Comparison of ENCODE assay signal across 19 cellular contexts in the genomic region with DNA sequence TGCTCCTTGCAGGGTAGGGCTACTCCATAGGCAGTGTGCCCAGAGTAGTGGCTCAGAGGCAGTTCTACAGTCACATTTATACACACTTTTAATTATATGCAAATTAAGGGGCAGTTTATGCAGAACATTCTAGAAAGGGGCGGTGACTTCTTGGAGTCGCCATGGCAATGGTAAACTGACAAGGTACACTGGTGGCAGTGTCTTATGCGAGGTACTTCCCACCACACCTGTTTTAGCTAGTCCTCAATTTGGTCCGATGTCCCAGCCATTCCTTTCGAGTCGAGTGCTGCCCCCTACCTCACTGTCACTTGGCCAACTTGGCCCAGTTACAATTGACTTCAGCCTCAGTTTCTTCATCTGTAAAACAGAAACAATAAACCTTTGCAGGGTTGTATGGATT. TPM values are rescaled to one million over a fixed set of nuclear protein-coding genes. Genes with fewer than 3 reads are reported as not detected.
DNase-seq lines count a peak whose midpoint lies in the region; ATAC-seq and TF ChIP-seq lines count a peak whose summit lies in the region.
"Had no signal": no experiment of that assay in that cellular context is flagged by ENCODE, and none has a peak within 500 bp of the region (broad histone marks: within the 10 kb centered on the region; RNA-seq: fewer than 3 reads in every experiment).

No MANE protein-coding gene starts in this region.

- H3F3A ChIP-seq in SK-N-SH (replicated peaks; ENCODE audit: insufficient read depth), result peaks cover 8% of the 10 kb centered on the region
- no peaks in the 10 kb centered on the region; the same call in 1 of the 2 replicates for H3F3A ChIP-seq in OCI-LY1 (ENCODE audit: insufficient read depth, low read length)

- CTCF ChIA-PET in SK-N-SH (lab: Yijun Ruan, JAX), result interaction anchor here (1.0 to 1.2 kb wide), 2 partner anchors 14 to 63 kb away, joined by 3 to 4 read pairs; no protein-coding TSS in a partner anchor

- 75% methylated on average over 6 of the region's 6 CpGs for WGBS in SK-N-SH (ENCODE audit: low lambda C conversion rate)
- 80 to 86% methylated on average over 1 to 6 of the region's 6 CpGs for WGBS in endodermal cell (ENCODE audit: insufficient coverage in 1 of 2, insufficient read length in 1 of 2), 2 experiments

- H3K4me3 Mint-ChIP-seq in endodermal cell, result no peak overlapping the region
- H3K4me3 Mint-ChIP-seq in stimulated activated memory B cell treated with anti-CD40 and anti-IgM and Interleukin-4, amounts not matched to agents 10 μg/mL and 1 μg/mL and 100 μg/mL, for 72 hours, result no peak overlapping the region
- H3K4me3 Mint-ChIP-seq in naive thymus-derived CD8-positive, alpha-beta T cell, result no peak overlapping the region

- H3K9ac ChIP-seq in SK-N-SH, result no peak overlapping the region
- no peak overlapping the region for H3K9ac ChIP-seq in OCI-LY1 (ENCODE audit: low read length)
- no peak overlapping the region for H3K9ac ChIP-seq in endodermal cell (ENCODE audit: extremely low read depth, low read length, poor library complexity, severe bottlenecking)

- H3K9me3 ChIP-seq in SK-N-SH, result no peaks in the 10 kb centered on the region
- no peaks in the 10 kb centered on the region for H3K9me3 ChIP-seq in OCI-LY1 (ENCODE audit: low read length)
- H3K9me3 ChIP-seq in endodermal cell (ENCODE audit: control insufficient read depth, low read length), result no peaks in the 10 kb centered on the region
- H3K9me3 ChIP-seq in osteoblast (ENCODE audit: low read depth, low read length), result no peaks in the 10 kb centered on the region

- ATAC-seq in SK-N-SH treated with all-trans-retinoic acid at 6 μM for 48 hours, result peak; percentile 10
- no peak for ATAC-seq in stimulated activated memory B cell treated with anti-CD40 and anti-IgM and Interleukin-4, amounts not matched to agents 10 μg/mL and 1 μg/mL and 100 μg/mL, for 72 hours
- no peak for ATAC-seq in naive thymus-derived CD8-positive, alpha-beta T cell

- no peaks in the 10 kb centered on the region for H3K9me3 Mint-ChIP-seq in endodermal cell
- no peaks in the 10 kb centered on the region for H3K9me3 Mint-ChIP-seq in stimulated activated memory B cell treated with anti-CD40 and anti-IgM and Interleukin-4, amounts not matched to agents 10 μg/mL and 1 μg/mL and 100 μg/mL, for 72 hours
- H3K9me3 Mint-ChIP-seq in naive thymus-derived CD8-positive, alpha-beta T cell, result no peaks in the 10 kb centered on the region

- POLR2A ChIA-PET in SK-N-SH (lab: Yijun Ruan, JAX), result no interaction called here
- POLR2A ChIA-PET in naive thymus-derived CD8-positive, alpha-beta T cell (lab: Charles Lee), result no interaction called here

- H3K9me2 ChIP-seq in SK-N-SH, result no peaks in the 10 kb centered on the region
- H3K9me2 ChIP-seq in OCI-LY1 (ENCODE audit: low read depth, low read length), result no peaks in the 10 kb centered on the region

- no peaks in the 10 kb centered on the region for H3K36me3 Mint-ChIP-seq in endodermal cell (ENCODE audit: low read depth)
- H3K36me3 Mint-ChIP-seq in stimulated activated memory B cell treated with anti-CD40 and anti-IgM and Interleukin-4, amounts not matched to agents 10 μg/mL and 1 μg/mL and 100 μg/mL, for 72 hours, result peaks cover 5% of the 10 kb centered on the region
- H3K36me3 Mint-ChIP-seq in naive thymus-derived CD8-positive, alpha-beta T cell, result no peaks in the 10 kb centered on the region

- peaks cover 5% of the 10 kb centered on the region for H3K27me3 Mint-ChIP-seq in endodermal cell (ENCODE audit: insufficient read depth)
- no peaks in the 10 kb centered on the region for H3K27me3 Mint-ChIP-seq in stimulated activated memory B cell treated with anti-CD40 and anti-IgM and Interleukin-4, amounts not matched to agents 10 μg/mL and 1 μg/mL and 100 μg/mL, for 72 hours
- no peaks in the 10 kb centered on the region for H3K27me3 Mint-ChIP-seq in naive thymus-derived CD8-positive, alpha-beta T cell

- H4K20me1 ChIP-seq in SK-N-SH (ENCODE audit: insufficient read depth) (no peaks in the 10 kb centered on the region), OCI-LY1 (ENCODE audit: insufficient read depth, low read length) (no peaks in the 10 kb centered on the region), osteoblast (ENCODE audit: insufficient read depth, low read length) (no peaks in the 10 kb centered on the region)

- H3K4me2 ChIP-seq in SK-N-SH (no peak overlapping the region), OCI-LY1 (ENCODE audit: low read length) (no peak overlapping the region), osteoblast (ENCODE audit: insufficient read depth, low read length) (no peak overlapping the region)

- no peak for DNase-seq in SK-N-SH
- no peak for DNase-seq in endodermal cell
- DNase-seq in NCI-H2227 (lab: John Stamatoyannopoulos, UW; ENCODE audit: unreplicated experiment), result no peak
- no peak for DNase-seq in naive thymus-derived CD8-positive, alpha-beta T cell
- DNase-seq in osteoblast (ENCODE audit: insufficient read length, low spot score, missing footprints), result no peak
- DNase-seq: 8988T, C1 segment of cervical spinal cord, KBM-7, NCI-H1048, NCI-H1436 treated with DMSO at 0.1 percent for 48 hours, NCI-H2081, NCI-H510A treated with DMSO at 0.1 percent for 48 hours, NCI-H82, Right ventricle myocardium superior had no signal

- no peaks in the 10 kb centered on the region for H3K27me3 ChIP-seq in SK-N-SH (ENCODE audit: insufficient read depth)
- no peaks in the 10 kb centered on the region for H3K27me3 ChIP-seq in OCI-LY1 (ENCODE audit: insufficient read depth, low read length)
- no peaks in the 10 kb centered on the region for H3K27me3 ChIP-seq in endodermal cell (ENCODE audit: control insufficient read depth, insufficient read depth, low read length, poor library complexity, severe bottlenecking)
- no peaks in the 10 kb centered on the region for H3K27me3 ChIP-seq in osteoblast (ENCODE audit: insufficient read depth, low read length)

- H3K79me2 ChIP-seq in SK-N-SH (ENCODE audit: insufficient read depth), result peaks cover 8% of the 10 kb centered on the region
- H3K79me2 ChIP-seq in OCI-LY1 (ENCODE audit: insufficient read depth, low read length), result peaks cover under 1% of the 10 kb centered on the region; the same call in 1 of the 2 replicates
- peaks cover 8% of the 10 kb centered on the region for H3K79me2 ChIP-seq in osteoblast (ENCODE audit: insufficient read depth, low read length)

- TF ChIP-seq RAD21 in SK-N-SH (IDR thresholded peaks at IDR 0.05; ENCODE audit: low read length), result no peak

- no peak for TF ChIP-seq EP300 in SK-N-SH (IDR thresholded peaks at IDR 0.05; ENCODE audit: borderline replicate concordance in 1 of 2, low read depth in 1 of 2, low read length in 1 of 2)

- H3K27ac ChIP-seq in SK-N-SH (ENCODE audit: low read depth in 2 of 2, low read length in 1 of 2) (no peak overlapping the region), OCI-LY1 (ENCODE audit: low read depth, low read length, poor library complexity, severe bottlenecking) (no peak overlapping the region), endodermal cell (ENCODE audit: low read depth, low read length) (no peak overlapping the region), osteoblast (ENCODE audit: low read depth, low read length) (no peak overlapping the region)

- no peaks in the 10 kb centered on the region for H3K36me3 ChIP-seq in SK-N-SH (replicated peaks in 1 of 2; ENCODE audit: control insufficient read depth in 1 of 2, insufficient read depth in 2 of 2, low read length in 1 of 2)
- no peaks in the 10 kb centered on the region for H3K36me3 ChIP-seq in OCI-LY1 (ENCODE audit: insufficient read depth, low read length)
- H3K36me3 ChIP-seq in endodermal cell (ENCODE audit: control insufficient read depth, insufficient read depth, low read length), result no peaks in the 10 kb centered on the region
- H3K36me3 ChIP-seq in osteoblast (ENCODE audit: insufficient read depth, low read length), result no peaks in the 10 kb centered on the region

- H3K4me1 ChIP-seq in SK-N-SH (ENCODE audit: control insufficient read depth in 1 of 2, insufficient read depth in 2 of 2, low read depth in 1 of 2, low read length in 1 of 2), result peaks cover 7 to 12% of the 10 kb centered on the region in 2 experiments; a peak in 2 of 4 replicates
- H3K4me1 ChIP-seq in OCI-LY1 (ENCODE audit: insufficient read depth, low read length, severe bottlenecking), result peaks cover 9% of the 10 kb centered on the region
- H3K4me1 ChIP-seq in endodermal cell (ENCODE audit: control insufficient read depth, insufficient read depth, low read length), result no peaks in the 10 kb centered on the region
- H3K4me1 ChIP-seq in osteoblast (ENCODE audit: insufficient read depth, low read length), result peaks cover 8% of the 10 kb centered on the region

- no peak overlapping the region for H3K27ac Mint-ChIP-seq in endodermal cell
- peak overlapping the region; percentile 44 for H3K27ac Mint-ChIP-seq in stimulated activated memory B cell treated with anti-CD40 and anti-IgM and Interleukin-4, amounts not matched to agents 10 μg/mL and 1 μg/mL and 100 μg/mL, for 72 hours
- H3K27ac Mint-ChIP-seq in naive thymus-derived CD8-positive, alpha-beta T cell, result no peak overlapping the region

- no peak overlapping the region for H2AFZ ChIP-seq in SK-N-SH (ENCODE audit: low read depth)
- no peak overlapping the region for H2AFZ ChIP-seq in OCI-LY1 (ENCODE audit: low read length)
- H2AFZ ChIP-seq in osteoblast (ENCODE audit: low read length), result no peak overlapping the region

- no peak overlapping the region for H3K4me3 ChIP-seq in SK-N-SH (ENCODE audit: low read depth in 2 of 2, low read length in 1 of 2)
- H3K4me3 ChIP-seq in OCI-LY1 (ENCODE audit: low read depth, low read length, poor library complexity, severe bottlenecking), result no peak overlapping the region
- H3K4me3 ChIP-seq in endodermal cell (ENCODE audit: low read length), result no peak overlapping the region
- no peak overlapping the region for H3K4me3 ChIP-seq in osteoblast (ENCODE audit: insufficient read depth, low read length)

- TF ChIP-seq CTCF in SK-N-SH (IDR thresholded peaks at IDR 0.05) (no peak), OCI-LY1 (IDR thresholded peaks at IDR 0.05; ENCODE audit: low read length) (peak; percentile 18; the same call in 1 of the 2 replicates), endodermal cell (conservative IDR thresholded peaks at IDR 0.05) (peak; percentile 32), osteoblast (IDR thresholded peaks at IDR 0.05; ENCODE audit: extremely low read depth, low read depth, low read length) (no peak)

- no peaks in the 10 kb centered on the region for H3K4me1 Mint-ChIP-seq in endodermal cell
- peaks cover 13% of the 10 kb centered on the region for H3K4me1 Mint-ChIP-seq in stimulated activated memory B cell treated with anti-CD40 and anti-IgM and Interleukin-4, amounts not matched to agents 10 μg/mL and 1 μg/mL and 100 μg/mL, for 72 hours
- H3K4me1 Mint-ChIP-seq in naive thymus-derived CD8-positive, alpha-beta T cell, result peaks cover 0 to 15% (median 7%) of the 10 kb centered on the region in 4 donors

RNA-seq across cellular contexts. Expression of a gene that starts 3.8 kb away (rescaled TPM):
- polyA plus RNA-seq in SK-N-SH (2012; rRNA removed), result 7.7 and 8.6 TPM in 2 replicates
- 5.4 and 6.5 TPM in 2 replicates for polyA plus RNA-seq in SK-N-SH (2012; cell fraction: cytosol; rRNA removed)
- 6.6 and 7.6 TPM in 2 replicates for polyA plus RNA-seq in SK-N-SH (2012; cell fraction: nucleus; rRNA removed)
- total RNA-seq in endodermal cell (under 1 TPM; 0.26 to 0.40 TPM), osteoblast (3.2 and 4.0 TPM in 2 replicates)
- 0.46 TPM for polyA plus RNA-seq in endodermal cell (2013, experiment 1 of 2)
- 0.83 TPM for polyA plus RNA-seq in endodermal cell (2013, experiment 2 of 2)
- total RNA-seq in naive thymus-derived CD8-positive, alpha-beta T cell, result 1 to 10 TPM; 4.3 to 4.4 TPM
- polyA plus RNA-seq in naive thymus-derived CD8-positive, alpha-beta T cell, result 1 to 10 TPM; 2.9 to 6.0 (median 5.1) TPM

RNA-seq across cellular contexts. Expression of a gene that starts 19.3 kb away (rescaled TPM):
- 9.2 and 10.2 TPM in 2 replicates for polyA plus RNA-seq in SK-N-SH (2012; rRNA removed)
- polyA plus RNA-seq in SK-N-SH (2012; cell fraction: cytosol; rRNA removed), result 14.2 TPM in 2 replicates
- 14.5 and 15.6 TPM in 2 replicates for polyA plus RNA-seq in SK-N-SH (2012; cell fraction: nucleus; rRNA removed)
- 10 to 100 TPM; 60.4 to 71.5 TPM for total RNA-seq in endodermal cell
- 57.1 TPM for polyA plus RNA-seq in endodermal cell (2013, experiment 1 of 2)
- 57.3 TPM for polyA plus RNA-seq in endodermal cell (2013, experiment 2 of 2)
- total RNA-seq in naive thymus-derived CD8-positive, alpha-beta T cell, result 10 to 100 TPM; 71.5 to 78.8 TPM
- 10 to 100 TPM; 11.4 to 36.1 (median 16.0) TPM for polyA plus RNA-seq in naive thymus-derived CD8-positive, alpha-beta T cell
- total RNA-seq in osteoblast, result 33.9 and 36.9 TPM in 2 replicates

RNA-seq across cellular contexts. Expression of a gene that starts 45.5 kb away (rescaled TPM):
- 211 and 283 TPM in 2 replicates for polyA plus RNA-seq in SK-N-SH (2012; rRNA removed)
- 280 and 306 TPM in 2 replicates for polyA plus RNA-seq in SK-N-SH (2012; cell fraction: cytosol; rRNA removed)
- polyA plus RNA-seq in SK-N-SH (2012; cell fraction: nucleus; rRNA removed), result 28.1 and 50.2 TPM in 2 replicates
- total RNA-seq in endodermal cell (100 to 1,000 TPM; 110 to 116 TPM), osteoblast (113 and 114 TPM in 2 replicates)
- polyA plus RNA-seq in endodermal cell (2013, experiment 1 of 2), result 152 TPM
- 140 TPM for polyA plus RNA-seq in endodermal cell (2013, experiment 2 of 2)
- 10 to 100 TPM; 59.8 to 67.7 TPM for total RNA-seq in naive thymus-derived CD8-positive, alpha-beta T cell
- polyA plus RNA-seq in naive thymus-derived CD8-positive, alpha-beta T cell, result 100 to 1,000 TPM; 202 to 259 (median 250) TPM

RNA-seq across cellular contexts. Expression of a gene that starts 52.9 kb away (rescaled TPM):
- polyA plus RNA-seq in SK-N-SH (2012; rRNA removed), result not detected in 2 replicates
- not detected in 2 replicates for polyA plus RNA-seq in SK-N-SH (2012; cell fraction: cytosol; rRNA removed)
- not detected in 2 replicates for polyA plus RNA-seq in SK-N-SH (2012; cell fraction: nucleus; rRNA removed)
- total RNA-seq in endodermal cell (not detected), osteoblast (not detected in 2 replicates)
- not detected for polyA plus RNA-seq in endodermal cell (2013, experiment 1 of 2)
- not detected for polyA plus RNA-seq in endodermal cell (2013, experiment 2 of 2)
- total RNA-seq in naive thymus-derived CD8-positive, alpha-beta T cell, result not detected
- polyA plus RNA-seq in naive thymus-derived CD8-positive, alpha-beta T cell, result not detected
- total RNA-seq: Daoy, M059J, Right ventricle myocardium superior had no signal

Comparison
In these comparisons a context has a peak if more than half of its experiments do, and no peak if none do; other contexts are left out.
1. CTCF ChIP-seq: peak in OCI-LY1 (single experiment) and endodermal cell (single experiment); none in SK-N-SH (single experiment) and osteoblast (single experiment).